In genomic region chr3:187738089-187738399, GRCh38 we compare ENCODE assay signal across 8 cellular contexts. TPM values are rescaled to one million over a fixed set of nuclear protein-coding genes. Genes with fewer than 3 reads are reported as not detected.
DNase-seq lines count a peak whose midpoint lies in the region; ATAC-seq and TF ChIP-seq lines count a peak whose summit lies in the region.

No MANE protein-coding gene starts in this region.

- no peaks in the 10 kb centered on the region for H3K36me3 ChIP-seq in CD4-positive, alpha-beta memory T cell (ENCODE audit: insufficient read depth, low read length)
- peaks cover 16% of the 10 kb centered on the region for H3K36me3 ChIP-seq in osteoblast (ENCODE audit: insufficient read depth, low read length)

- TF ChIP-seq CTCF in epithelial cell of esophagus (IDR thresholded peaks at IDR 0.05; ENCODE audit: insufficient read depth, low read depth, low read length, missing control alignments), result no peak
- TF ChIP-seq CTCF in osteoblast (IDR thresholded peaks at IDR 0.05; ENCODE audit: extremely low read depth, low read depth, low read length), result no peak

- peak overlapping the region; percentile 77 to 99 (median 94) for H3K27ac Mint-ChIP-seq in CD4-positive, alpha-beta memory T cell

- H3K36me3 Mint-ChIP-seq in CD4-positive, alpha-beta memory T cell, result peaks cover 0 to 22% of the 10 kb centered on the region in 2 donors

- no peaks in the 10 kb centered on the region for H3K9me3 ChIP-seq in CD4-positive, alpha-beta memory T cell (ENCODE audit: control insufficient read depth in 1 of 2, low read length in 2 of 2)
- H3K9me3 ChIP-seq in osteoblast (ENCODE audit: low read depth, low read length), result no peaks in the 10 kb centered on the region

- peak in 1 of 5 donors; percentile 23 for DNase-seq in CD4-positive, alpha-beta memory T cell
- DNase-seq in OCI-M1 (lab: John Stamatoyannopoulos, UW), result peak; percentile 43
- no peak for DNase-seq in epithelial cell of esophagus (ENCODE audit: low read depth)
- no peak for DNase-seq in osteoblast (ENCODE audit: insufficient read length, low spot score, missing footprints)
- no peak for DNase-seq in NCI-H2081 (lab: John Stamatoyannopoulos, UW)
- no peak for DNase-seq in cortex of kidney (lab: John Stamatoyannopoulos, UW)

- H3K9me3 Mint-ChIP-seq in CD4-positive, alpha-beta memory T cell, result peaks cover 0 to 4% (median 0%) of the 10 kb centered on the region in 8 donors

- CTCF ChIA-PET in CD4-positive, alpha-beta memory T cell (lab: Charles Lee; ENCODE audit: partially characterized antibody), result interaction anchor here (0.7 to 12.2 kb wide), 35 partner anchors 11 to 1413 kb away, joined by 3 to 729 read pairs (median 7); partner anchors contain the start of gene LPP

- H3K4me2 ChIP-seq in osteoblast (ENCODE audit: insufficient read depth, low read length), result peak overlapping the region; percentile 100

- POLR2A ChIA-PET in CD4-positive, alpha-beta memory T cell (lab: Charles Lee; ENCODE audit: partially characterized antibody), result interaction anchor here (1.0 to 5.4 kb wide), 14 partner anchors 8 to 1407 kb away, joined by 3 to 90 read pairs (median 9); partner anchors contain the start of genes EIF4A2, LPP and RTP4

- H3K27me3 Mint-ChIP-seq in CD4-positive, alpha-beta memory T cell, result no peaks in the 10 kb centered on the region

- H3K79me2 ChIP-seq in osteoblast (ENCODE audit: insufficient read depth, low read length), result peaks cover 85% of the 10 kb centered on the region

- intact Hi-C loops in CD4-positive, alpha-beta memory T cell (cut with micrococcal nuclease), result loop anchor here (1.0 to 2.0 kb wide), 3 partner anchors 1311 to 1587 kb away; no protein-coding TSS in a partner anchor

- H3K4me3 Mint-ChIP-seq in CD4-positive, alpha-beta memory T cell, result peak overlapping the region; percentile 95 to 99 (median 96)

- H4K20me1 ChIP-seq in osteoblast (ENCODE audit: insufficient read depth, low read length), result peaks cover 28% of the 10 kb centered on the region

- H3K4me1 Mint-ChIP-seq in CD4-positive, alpha-beta memory T cell, result peaks cover 22 to 57% (median 36%) of the 10 kb centered on the region in 4 donors

- peak overlapping the region; percentile 88 to 89 for H3K4me3 ChIP-seq in CD4-positive, alpha-beta memory T cell (ENCODE audit: low read length in 2 of 2)
- H3K4me3 ChIP-seq in epithelial cell of esophagus (ENCODE audit: low read length) (peak overlapping the region; percentile 69), osteoblast (ENCODE audit: insufficient read depth, low read length) (peak overlapping the region; percentile 93)

- H2AFZ ChIP-seq in osteoblast (ENCODE audit: low read length), result peak overlapping the region; percentile 89

- peaks cover 34% of the 10 kb centered on the region for H3K4me1 ChIP-seq in CD4-positive, alpha-beta memory T cell (ENCODE audit: insufficient read depth, low read length)
- H3K4me1 ChIP-seq in osteoblast (ENCODE audit: insufficient read depth, low read length), result peaks cover 56% of the 10 kb centered on the region

- no peak for ATAC-seq in GM19467 (IDR thresholded peaks at IDR 0.05; ENCODE audit: unreplicated experiment)
- no peak for ATAC-seq in HG03442 (IDR thresholded peaks at IDR 0.05; ENCODE audit: unreplicated experiment)

- no peaks in the 10 kb centered on the region for H3K27me3 ChIP-seq in CD4-positive, alpha-beta memory T cell (ENCODE audit: insufficient read depth, low read length)
- no peaks in the 10 kb centered on the region for H3K27me3 ChIP-seq in osteoblast (ENCODE audit: insufficient read depth, low read length)

- H3K27ac ChIP-seq in CD4-positive, alpha-beta memory T cell (ENCODE audit: low read depth, low read length), result peak overlapping the region; percentile 73
- H3K27ac ChIP-seq in osteoblast (ENCODE audit: low read depth, low read length), result peak overlapping the region; percentile 100

RNA-seq across cellular contexts. Expression of gene BCL6, which starts 7.2 kb away (rescaled TPM):
- 10 to 100 TPM; 31.4 to 34.8 TPM for total RNA-seq in CD4-positive, alpha-beta memory T cell
- 1 to 10 TPM; 1.1 to 1.8 TPM for polyA plus RNA-seq in CD4-positive, alpha-beta memory T cell
- 35.4 and 40.2 TPM in 2 replicates for total RNA-seq in osteoblast

RNA-seq across cellular contexts. Expression of gene RTP2, which starts 35.7 kb away (rescaled TPM):
- total RNA-seq in CD4-positive, alpha-beta memory T cell, result not detected
- polyA plus RNA-seq in CD4-positive, alpha-beta memory T cell, result not detected
- total RNA-seq in osteoblast, result not detected in 2 replicates
